Comparison of ENCODE assay signal across 3 cellular contexts in genomic region chr1:41167688-41168087, GRCh38.
A peak's percentile ranks its signal among the peaks of the same experiment; 100 is the strongest.
TF ChIP-seq lines count a peak whose summit lies in the region.

No MANE protein-coding gene starts in this region.

TF ChIP-seq in HEK293, 187 proteins besides CTCF, POLR2A, EP300 and RAD21:
- TF ChIP-seq TRIM28 (IDR thresholded peaks at IDR 0.05; ENCODE audit: borderline replicate concordance, low read length): peak; percentile 67; the same call in 1 of the 2 replicates
- TF ChIP-seq ZNF610 (tag by site-specific recombination; IDR thresholded peaks at IDR 0.05; ENCODE audit: borderline replicate concordance): 0 out of 2 replicates have a peak, but pooled peaks have one; percentile 27
- peak; percentile 98 for TF ChIP-seq SETDB1 (IDR thresholded peaks at IDR 0.05; ENCODE audit: insufficient read length, low read length)
- TF ChIP-seq ZNF48 (tag by site-specific recombination; IDR thresholded peaks at IDR 0.05): no peak
- TF ChIP-seq ZNF791 (tag by site-specific recombination; IDR thresholded peaks at IDR 0.05): no peak
- TF ChIP-seq ZNF529 (tag by site-specific recombination; IDR thresholded peaks at IDR 0.05; ENCODE audit: insufficient replicate concordance): peak; percentile 17
- TF ChIP-seq ZNF362 (tag by site-specific recombination; IDR thresholded peaks at IDR 0.05): 0 out of 2 replicates have a peak, but pooled peaks have one; percentile 46
- no peak for TF ChIP-seq ZNF155 (tag by site-specific recombination; IDR thresholded peaks at IDR 0.05)

TF ChIP-seq in K562, 482 proteins besides CTCF, POLR2A, EP300 and RAD21:
- TF ChIP-seq ZNF384 (IDR thresholded peaks at IDR 0.05; ENCODE audit: low read depth, low read length) (0 out of 2 replicates have a peak, but pooled peaks have one; percentile 30), ZBTB40 (IDR thresholded peaks at IDR 0.05) (no peak), ZBTB40 (CRISPR knock-in tag; IDR thresholded peaks at IDR 0.05) (no peak), CAMTA2 (CRISPR knock-in tag; conservative IDR thresholded peaks at IDR 0.05) (no peak), ZNF518B (CRISPR knock-in tag; IDR thresholded peaks at IDR 0.05) (no peak)
- TF ChIP-seq, protein P1, sequence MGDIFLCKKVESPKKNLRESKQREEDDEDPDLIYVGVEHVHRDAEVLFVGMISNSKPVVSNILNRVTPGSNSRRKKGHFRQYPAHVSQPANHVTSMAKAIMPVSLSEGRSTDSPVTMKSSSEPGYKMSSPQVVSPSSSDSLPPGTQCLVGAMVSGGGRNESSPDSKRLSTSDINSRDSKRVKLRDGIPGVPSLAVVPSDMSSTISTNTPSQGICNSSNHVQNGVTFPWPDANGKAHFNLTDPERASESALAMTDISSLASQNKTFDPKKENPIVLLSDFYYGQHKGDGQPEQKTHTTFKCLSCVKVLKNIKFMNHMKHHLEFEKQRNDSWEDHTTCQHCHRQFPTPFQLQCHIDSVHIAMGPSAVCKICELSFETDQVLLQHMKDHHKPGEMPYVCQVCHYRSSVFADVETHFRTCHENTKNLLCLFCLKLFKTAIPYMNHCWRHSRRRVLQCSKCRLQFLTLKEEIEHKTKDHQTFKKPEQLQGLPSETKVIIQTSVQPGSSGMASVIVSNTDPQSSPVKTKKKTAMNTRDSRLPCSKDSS (IDR thresholded peaks at IDR 0.05; ENCODE audit: low read depth, partially characterized antibody): peak; percentile 44

TF ChIP-seq in endothelial cell of umbilical vein, 7 proteins besides CTCF, POLR2A, EP300 and RAD21:
- TF ChIP-seq JUN (IDR thresholded peaks at IDR 0.05; ENCODE audit: borderline replicate concordance, insufficient read depth, insufficient read length, low read depth): no peak
- TF ChIP-seq FOS (IDR thresholded peaks at IDR 0.05; ENCODE audit: borderline replicate concordance, insufficient read depth, low read length): no peak
- TF ChIP-seq MYC (IDR thresholded peaks at IDR 0.05; ENCODE audit: low read depth, low read length): no peak
- TF ChIP-seq MAX (IDR thresholded peaks at IDR 0.05; ENCODE audit: insufficient read depth, insufficient read length): no peak
- TF ChIP-seq POLR2AphosphoS5 (IDR thresholded peaks at IDR 0.05; ENCODE audit: insufficient read depth, low read depth, low read length): no peak
- no peak for TF ChIP-seq EZH2 (IDR thresholded peaks at IDR 0.05; ENCODE audit: borderline replicate concordance, low read depth, low read length, severe bottlenecking)
- TF ChIP-seq GATA2 (IDR thresholded peaks at IDR 0.05; ENCODE audit: insufficient read depth, insufficient read length, low read depth, low read length): no peak
